ENCODE assay signal across 8 cellular contexts in genomic region chr22:41021039-41021654, GRCh38.
A peak's percentile ranks its signal among the peaks of the same experiment; 100 is the strongest.
DNase-seq lines count a peak whose midpoint lies in the region; ATAC-seq and TF ChIP-seq lines count a peak whose summit lies in the region.

No MANE protein-coding gene starts in this region.

- H3K9me3 ChIP-seq in gastroesophageal sphincter, result no peaks in the 10 kb centered on the region
- no peaks in the 10 kb centered on the region for H3K9me3 ChIP-seq in prostate gland

- H3K36me3 ChIP-seq in gastroesophageal sphincter, result no peaks in the 10 kb centered on the region
- no peaks in the 10 kb centered on the region for H3K36me3 ChIP-seq in prostate gland

- ATAC-seq in activated B cell treated with CpG ODN at 0.5 μM for 24 hours (ENCODE audit: low read depth), result no peak
- no peak for ATAC-seq in gastroesophageal sphincter

- peaks cover 2% of the 10 kb centered on the region for H3K36me3 Mint-ChIP-seq in activated B cell treated with CpG ODN at 0.5 μM for 24 hours (ENCODE audit: low read depth)

- TF ChIP-seq POLR2A in gastroesophageal sphincter (IDR thresholded peaks at IDR 0.05), result no peak
- TF ChIP-seq POLR2A in prostate gland (IDR thresholded peaks at IDR 0.05), result no peak

- peak overlapping the region; percentile 93 to 100 (median 97) for H3K27ac ChIP-seq in gastroesophageal sphincter
- peak overlapping the region; percentile 98 to 99 for H3K27ac ChIP-seq in prostate gland

- H3K4me1 ChIP-seq in gastroesophageal sphincter (peaks cover 2 to 27% (median 5%) of the 10 kb centered on the region in 3 donors), prostate gland (replicated peaks) (no peaks in the 10 kb centered on the region)

- peak overlapping the region; percentile 73 to 90 for H3K4me3 ChIP-seq in gastroesophageal sphincter
- peak overlapping the region; percentile 74 to 77 for H3K4me3 ChIP-seq in prostate gland

- H3K27me3 Mint-ChIP-seq in activated B cell treated with CpG ODN at 0.5 μM for 24 hours, result no peaks in the 10 kb centered on the region

- H3K4me1 Mint-ChIP-seq in activated B cell treated with CpG ODN at 0.5 μM for 24 hours, result peaks cover 19% of the 10 kb centered on the region

- no peak for TF ChIP-seq EP300 in gastroesophageal sphincter (IDR thresholded peaks at IDR 0.05)

- POLR2A ChIA-PET in activated B cell treated with CpG ODN at 0.5 μM for 24 hours (lab: Charles Lee), result interaction anchor here (0.5 to 3.5 kb wide), 16 partner anchors 11 to 1531 kb away, joined by 3 to 122 read pairs (median 6); partner anchors contain the start of genes EP300, RBX1, ST13 and XPNPEP3

- CTCF ChIA-PET in activated B cell treated with CpG ODN at 0.5 μM for 24 hours (lab: Charles Lee), result interaction anchor here (2.3 kb wide), 1 partner anchor 99 kb away, joined by 13 read pairs; no protein-coding TSS in a partner anchor

- intact Hi-C loops in activated B cell treated with CpG ODN at 0.5 μM for 24 hours (cut with micrococcal nuclease), result no loop called here
- intact Hi-C loops in prostate gland (cut with DNase I), result loop anchor here (5.0 kb wide), 1 partner anchor 71 kb away; the partner anchor contains the start of gene EP300

- H3K27me3 ChIP-seq in gastroesophageal sphincter (no peaks in the 10 kb centered on the region), prostate gland (replicated peaks; ENCODE audit: insufficient read depth) (no peaks in the 10 kb centered on the region)

- no peak for TF ChIP-seq CTCF in activated B cell treated with CpG ODN at 0.5 μM for 24 hours (IDR thresholded peaks at IDR 0.05)
- no peak for TF ChIP-seq CTCF in gastroesophageal sphincter (IDR thresholded peaks at IDR 0.05)
- peak in 1 of 4 experiments; percentile 6 for TF ChIP-seq CTCF in prostate gland (IDR thresholded peaks at IDR 0.05)
- no peak for TF ChIP-seq CTCF in GM20000 (IDR thresholded peaks at IDR 0.05; ENCODE audit: extremely low read depth, missing control alignments)

- H3K9me3 Mint-ChIP-seq in activated B cell treated with CpG ODN at 0.5 μM for 24 hours, result no peaks in the 10 kb centered on the region

- DNase-seq in SHP77 (lab: John Stamatoyannopoulos, UW), result peak; percentile 13 to 42
- no peak for DNase-seq in SHP77 treated with DMSO at 0.1 percent for 48 hours (lab: John Stamatoyannopoulos, UW)
- DNase-seq in activated B cell treated with CpG ODN at 0.5 μM for 24 hours, result no peak
- DNase-seq in prostate gland (ENCODE audit: low spot score), result peak; percentile 4
- DNase-seq in GM20000 (ENCODE audit: low spot score), result no peak
- DNase-seq in HT-29 (ENCODE audit: low spot score), result no peak
- no peak for DNase-seq in activated gamma-delta T cell treated with Interleukin-2 at 50 U/mL for 16 hours

- H3K4me3 Mint-ChIP-seq in activated B cell treated with CpG ODN at 0.5 μM for 24 hours, result peak overlapping the region; percentile 96

- H3K27ac Mint-ChIP-seq in activated B cell treated with CpG ODN at 0.5 μM for 24 hours, result peak overlapping the region; percentile 96

- 26 to 27% methylated on average over 3 to 16 of the region's 20 CpGs for WGBS in gastroesophageal sphincter (ENCODE audit: low coverage in 1 of 2), 2 donors
- WGBS in prostate gland, result 21% methylated on average over 20 of the region's 20 CpGs

Comparison
In these comparisons a context has a peak if more than half of its experiments do, and no peak if none do; other contexts are left out.
1. DNase-seq: peak in SHP77 (2 of 2) and prostate gland (single experiment); none in SHP77 treated with DMSO at 0.1 percent for 48 hours (single experiment), activated B cell treated with CpG ODN at 0.5 μM for 24 hours (single experiment), GM20000 (single experiment), HT-29 (single experiment) and activated gamma-delta T cell treated with Interleukin-2 at 50 U/mL for 16 hours (single experiment).